1 cellular context compared by ENCODE assay signal in genomic region chr6:157535354-157536217, GRCh38.
TF ChIP-seq lines count a peak whose summit lies in the region.

No MANE protein-coding gene starts in this region.

TF ChIP-seq in PFSK-1, 5 proteins besides CTCF, POLR2A, EP300 and RAD21 (continued from another document):
- TF ChIP-seq REST (IDR thresholded peaks at IDR 0.05; ENCODE audit: insufficient read depth in 1 of 2, low read depth in 2 of 2, low read length in 2 of 2) = peak in 1 of 2 experiments; percentile 61; a peak in 2 of 4 replicates
